In genomic region chr6:3063340-3063732, GRCh38 we compare ENCODE assay signal across 8 cellular contexts. TPM values are rescaled to one million over a fixed set of nuclear protein-coding genes. Genes with fewer than 3 reads are reported as not detected.
DNase-seq lines count a peak whose midpoint lies in the region; FAIRE-seq and TF ChIP-seq lines count a peak whose summit lies in the region.
"Not testable (repeated sequence)": the region's sequence is repeated elsewhere in the genome, so short reads cannot be mapped to it uniquely, and the experiment has no call there.

No MANE protein-coding gene starts in this region.

- FAIRE-seq in kidney (lab: Jason Lieb, UNC), result not testable (repeated sequence)

- H3K36me3 Mint-ChIP-seq in CD14-positive monocyte; osteocyte (ENCODE audit: unreplicated experiment): not testable (repeated sequence)

- not testable (repeated sequence) for H3K36me3 ChIP-seq in SK-N-SH (replicated peaks in 1 of 2; ENCODE audit: control insufficient read depth in 1 of 2, insufficient read depth in 2 of 2, low read length in 1 of 2); adipocyte (ENCODE audit: control insufficient read depth, insufficient read depth, low read length, severe bottlenecking); kidney (ENCODE audit: control insufficient read depth in 1 of 2, insufficient read depth in 2 of 2, low read length in 2 of 2); thymus (ENCODE audit: control insufficient read depth, insufficient read depth)

- H3K4me2 ChIP-seq in SK-N-SH, result peak overlapping the region; percentile 92; the same call in 1 of the 2 replicates

- H4K20me1 ChIP-seq in SK-N-SH (ENCODE audit: insufficient read depth), result not testable (repeated sequence)

- not testable (repeated sequence) for TF ChIP-seq EP300 in SK-N-SH (IDR thresholded peaks at IDR 0.05; ENCODE audit: borderline replicate concordance in 1 of 2, low read depth in 1 of 2, low read length in 1 of 2)

- H3K9me3 ChIP-seq in SK-N-SH; adipocyte (ENCODE audit: control insufficient read depth, low read length); kidney (ENCODE audit: control insufficient read depth in 1 of 2, low read length in 2 of 2); thymus (ENCODE audit: control insufficient read depth): not testable (repeated sequence)

- CTCF ChIA-PET in SK-N-SH (lab: Yijun Ruan, JAX), result interaction anchor here (0.9 to 1.9 kb wide), 6 partner anchors 10 to 111 kb away, joined by 3 to 9 read pairs (median 5); no protein-coding TSS in a partner anchor

- DNase-seq in CD14-positive monocyte (ENCODE audit: low spot score); HL-60 (ENCODE audit: low read depth in 1 of 2, low spot score in 1 of 2); SK-N-SH; adipocyte (ENCODE audit: low read depth); epithelial cell of esophagus (ENCODE audit: low read depth); kidney; osteocyte (ENCODE audit: extremely low spot score, unreplicated experiment): not testable (repeated sequence)

- H3K4me3 ChIP-seq in HL-60 (replicated peaks; ENCODE audit: insufficient read depth, low read length) (peak overlapping the region; percentile 74), SK-N-SH (ENCODE audit: low read depth in 2 of 2, low read length in 1 of 2) (peak overlapping the region; percentile 72 to 86), adipocyte (ENCODE audit: low read length) (peak overlapping the region; percentile 93), epithelial cell of esophagus (ENCODE audit: low read length) (peak overlapping the region; percentile 68), kidney (ENCODE audit: low read length in 2 of 2) (peak overlapping the region; percentile 7 to 71), thymus (ENCODE audit: low read length) (peak overlapping the region; percentile 76)

- peak overlapping the region; percentile 53; the same call in 1 of the 2 replicates for H3K27ac ChIP-seq in HL-60 (replicated peaks)
- peak overlapping the region in 1 of 2 experiments; percentile 41; a peak in 1 of 4 replicates for H3K27ac ChIP-seq in SK-N-SH (ENCODE audit: low read depth in 2 of 2, low read length in 1 of 2)
- H3K27ac ChIP-seq in kidney (ENCODE audit: low read depth in 2 of 2, low read length in 2 of 2), result peak overlapping the region; percentile 57 to 88
- H3K27ac ChIP-seq in thymus (ENCODE audit: low read depth), result not testable (repeated sequence)

- not testable (repeated sequence) for H3K4me1 ChIP-seq in SK-N-SH (ENCODE audit: control insufficient read depth in 1 of 2, insufficient read depth in 2 of 2, low read depth in 1 of 2, low read length in 1 of 2); adipocyte (ENCODE audit: control insufficient read depth, insufficient read depth, low read length); kidney (ENCODE audit: control insufficient read depth in 1 of 2, insufficient read depth in 1 of 2, low read depth in 1 of 2, low read length in 2 of 2); thymus (ENCODE audit: control insufficient read depth, insufficient read depth, low read length)

- H3K27me3 ChIP-seq in HL-60 (ENCODE audit: insufficient read depth, poor library complexity, severe bottlenecking); SK-N-SH (ENCODE audit: insufficient read depth); adipocyte (replicated peaks; ENCODE audit: control insufficient read depth, insufficient read depth, low read length); thymus (ENCODE audit: control insufficient read depth, insufficient read depth): not testable (repeated sequence)

- H3K79me2 ChIP-seq in SK-N-SH (ENCODE audit: insufficient read depth), result peaks cover 18% of the 10 kb centered on the region

- not testable (repeated sequence) for H3K27me3 Mint-ChIP-seq in CD14-positive monocyte (ENCODE audit: low read depth in 3 of 3); osteocyte (ENCODE audit: unreplicated experiment)

- H3K4me1 Mint-ChIP-seq in CD14-positive monocyte (peaks cover 32% of the 10 kb centered on the region), osteocyte (ENCODE audit: unreplicated experiment) (peaks cover 30% of the 10 kb centered on the region)

- intact Hi-C loops in CD14-positive monocyte (cut with micrococcal nuclease), result loop anchor here in 1 of 2 donors (5.0 kb wide), 1 partner anchor 221 kb away; the partner anchor contains the start of gene SERPINB1
- intact Hi-C loops in kidney (cut with DNase I), result not testable (repeated sequence)

- H3K9ac ChIP-seq in SK-N-SH; kidney (ENCODE audit: low read length in 2 of 2): not testable (repeated sequence)
- H3K9ac ChIP-seq in adipocyte (ENCODE audit: low read length), result peak overlapping the region; percentile 90

- H3K9me2 ChIP-seq in SK-N-SH, result not testable (repeated sequence)

- POLR2A ChIA-PET in SK-N-SH (lab: Yijun Ruan, JAX), result interaction anchor here (0.9 to 1.3 kb wide), 2 partner anchors 74 to 184 kb away, joined by 3 to 14 read pairs; no protein-coding TSS in a partner anchor

- H3K9me3 Mint-ChIP-seq in CD14-positive monocyte; osteocyte (ENCODE audit: unreplicated experiment): not testable (repeated sequence)

- H3K4me3 Mint-ChIP-seq in CD14-positive monocyte (peak overlapping the region; percentile 93 to 99), osteocyte (ENCODE audit: unreplicated experiment) (peak overlapping the region; percentile 89)

- not testable (repeated sequence) for TF ChIP-seq CTCF in CD14-positive monocyte (IDR thresholded peaks at IDR 0.05); HL-60 (IDR thresholded peaks at IDR 0.05; ENCODE audit: insufficient read depth, low read length); SK-N-SH (IDR thresholded peaks at IDR 0.05); epithelial cell of esophagus (IDR thresholded peaks at IDR 0.05; ENCODE audit: insufficient read depth, low read depth, low read length, missing control alignments); kidney (IDR thresholded peaks at IDR 0.05; ENCODE audit: borderline replicate concordance, extremely low read depth, insufficient read depth); osteocyte (IDR thresholded peaks at IDR 0.05)

- H3F3A ChIP-seq in SK-N-SH (replicated peaks; ENCODE audit: insufficient read depth), result peaks cover 21% of the 10 kb centered on the region

- WGBS in SK-N-SH (ENCODE audit: low lambda C conversion rate), result 40% methylated on average over 1 of the region's 19 CpGs
- WGBS in thymus, result 7% methylated on average over 15 of the region's 19 CpGs

- peak overlapping the region in 3 of 7 donors; percentile 6 to 81 (median 54) for H3K27ac Mint-ChIP-seq in CD14-positive monocyte
- peak overlapping the region; percentile 86 for H3K27ac Mint-ChIP-seq in osteocyte (ENCODE audit: unreplicated experiment)

- not testable (repeated sequence) for TF ChIP-seq RAD21 in SK-N-SH (IDR thresholded peaks at IDR 0.05; ENCODE audit: low read length)

- peak overlapping the region; percentile 75; the same call in 1 of the 2 replicates for H2AFZ ChIP-seq in SK-N-SH (ENCODE audit: low read depth)

RNA-seq across cellular contexts. Expression of gene RIPK1, which starts 5.0 kb away (rescaled TPM):
- polyA plus RNA-seq in CD14-positive monocyte (1 to 10 TPM; 6.0 to 9.6 TPM), SK-N-SH (2012; rRNA removed) (12.0 and 15.7 TPM in 2 replicates), kidney (ENCODE audit: insufficient read depth, low read depth, low replicate concordance) (14.7 TPM), thymus (25.2 TPM)
- polyA plus RNA-seq in SK-N-SH (2012; cell fraction: cytosol; rRNA removed), result 13.2 and 14.1 TPM in 2 replicates
- 20.4 and 28.0 TPM in 2 replicates for polyA plus RNA-seq in SK-N-SH (2012; cell fraction: nucleus; rRNA removed)
- total RNA-seq in kidney (30.4 TPM), osteocyte (28.1 and 31.6 TPM in 2 replicates)

RNA-seq across cellular contexts. Expression of gene BPHL, which starts 55.2 kb away (rescaled TPM):
- 1 to 10 TPM; 5.9 to 7.8 TPM for polyA plus RNA-seq in CD14-positive monocyte
- polyA plus RNA-seq in SK-N-SH (2012; rRNA removed), result 21.7 and 25.6 TPM in 2 replicates
- polyA plus RNA-seq in SK-N-SH (2012; cell fraction: cytosol; rRNA removed), result 19.1 and 21.3 TPM in 2 replicates
- polyA plus RNA-seq in SK-N-SH (2012; cell fraction: nucleus; rRNA removed), result 36.9 and 52.4 TPM in 2 replicates
- 28.9 TPM for total RNA-seq in kidney
- 94.1 TPM for polyA plus RNA-seq in kidney (ENCODE audit: insufficient read depth, low read depth, low replicate concordance)
- 26.6 and 27.7 TPM in 2 replicates for total RNA-seq in osteocyte
- 16.8 TPM for polyA plus RNA-seq in thymus

Comparison
In these comparisons a context has a peak if more than half of its experiments do, and no peak if none do; other contexts are left out.
1. H3K4me3 ChIP-seq: peak in every context shown above with its lines; median percentile 93 in adipocyte; 79 in SK-N-SH; 76 in thymus; 74 in HL-60; 68 in epithelial cell of esophagus; 39 in kidney.